14 cellular contexts compared by ENCODE assay signal in genomic region chr2:190488516-190489220, GRCh38. TPM values are rescaled to one million over a fixed set of nuclear protein-coding genes. Genes with fewer than 3 reads are reported as not detected.
DNase-seq lines count a peak whose midpoint lies in the region; ATAC-seq and TF ChIP-seq lines count a peak whose summit lies in the region.
"Had no signal": no experiment of that assay in that cellular context is flagged by ENCODE, and none has a peak within 500 bp of the region (broad histone marks: within the 10 kb centered on the region; RNA-seq: fewer than 3 reads in every experiment).

No MANE protein-coding gene starts in this region.

- H3K27ac ChIP-seq in mammary epithelial cell (ENCODE audit: insufficient read depth, low read depth, low read length), result no peak overlapping the region
- H3K27ac ChIP-seq: BLaER1 had no signal

- H3K79me2 ChIP-seq in mammary epithelial cell (ENCODE audit: insufficient read depth, low read length), result no peaks in the 10 kb centered on the region

- H3K36me3 Mint-ChIP-seq in activated T-helper 17 cell treated with anti-CD3 and anti-CD28 coated beads, Interleukin-2, amount 50 U/mL, for 72 hours (ENCODE audit: low read depth), result peaks cover 70% of the 10 kb centered on the region
- H3K36me3 Mint-ChIP-seq in memory B cell, result peaks cover 34% of the 10 kb centered on the region

- no TSS peak for BruUV-seq in mammary epithelial cell (replicated peaks; lab: Mats Ljungman, UMichigan)

- WGBS in mammary epithelial cell (ENCODE audit: low coverage, missing lambda C conversion rate), result 100% methylated on average over 6 of the region's 6 CpGs

- intact Hi-C loops in mammary epithelial cell (cut with micrococcal nuclease), result no loop called here

- peaks cover 8% of the 10 kb centered on the region for H3K9me3 Mint-ChIP-seq in activated T-helper 17 cell treated with anti-CD3 and anti-CD28 coated beads, Interleukin-2, amount 50 U/mL, for 72 hours
- H3K9me3 Mint-ChIP-seq in memory B cell, result peaks cover 4% of the 10 kb centered on the region

- H3K27me3 ChIP-seq in mammary epithelial cell (ENCODE audit: insufficient read depth, low read length), result no peaks in the 10 kb centered on the region
- H3K27me3 ChIP-seq: BLaER1 had no signal

- H3K4me2 ChIP-seq in mammary epithelial cell (ENCODE audit: insufficient read depth, low read depth, low read length), result no peak overlapping the region
- H3K4me2 ChIP-seq: BLaER1 had no signal

- H3K9me3 ChIP-seq in mammary epithelial cell (replicated peaks; ENCODE audit: insufficient read depth, low read length), result no peaks in the 10 kb centered on the region

- no peak overlapping the region for H3K4me3 Mint-ChIP-seq in activated T-helper 17 cell treated with anti-CD3 and anti-CD28 coated beads, Interleukin-2, amount 50 U/mL, for 72 hours
- H3K4me3 Mint-ChIP-seq in memory B cell, result no peak overlapping the region
- H3K4me3 Mint-ChIP-seq: H9 had no signal

- no peak overlapping the region for H3K4me3 ChIP-seq in mammary epithelial cell (replicated peaks in 1 of 3; ENCODE audit: insufficient read depth in 1 of 3, low read depth in 2 of 3, low read length in 3 of 3)
- H3K4me3 ChIP-seq: BLaER1 had no signal

- H3K4me1 ChIP-seq in mammary epithelial cell (ENCODE audit: insufficient read depth, low read length), result peaks cover 4% of the 10 kb centered on the region

- H3K27ac Mint-ChIP-seq in activated T-helper 17 cell treated with anti-CD3 and anti-CD28 coated beads, Interleukin-2, amount 50 U/mL, for 72 hours, result peak overlapping the region; percentile 46
- peak overlapping the region; percentile 13 for H3K27ac Mint-ChIP-seq in memory B cell

- H2AFZ ChIP-seq in mammary epithelial cell (ENCODE audit: low read depth, low read length), result no peak overlapping the region

- CTCF ChIA-PET in mammary epithelial cell (lab: Charles Lee; ENCODE audit: low non-redundant PET), result no interaction called here

- peaks cover 7% of the 10 kb centered on the region for H3K4me1 Mint-ChIP-seq in activated T-helper 17 cell treated with anti-CD3 and anti-CD28 coated beads, Interleukin-2, amount 50 U/mL, for 72 hours
- H3K4me1 Mint-ChIP-seq in memory B cell, result peaks cover 4% of the 10 kb centered on the region

- DNase-seq in D341Med (ENCODE audit: low spot score) (peak; percentile 62), NCI-H524 (lab: John Stamatoyannopoulos, UW) (peak; percentile 74 to 89), memory B cell (ENCODE audit: low spot score in 2 of 2) (no peak), GM10266 (ENCODE audit: extremely low spot score) (no peak), mammary epithelial cell (no peak)
- DNase-seq: 8988T, AML-193, DMS79, GOT3, H9 had no signal

- ATAC-seq in activated T-helper 17 cell treated with anti-CD3 and anti-CD28 coated beads, Interleukin-2, amount 50 U/mL, for 72 hours (replicated peaks), result no peak
- ATAC-seq in memory B cell (ENCODE audit: low read depth) (no peak), HG03432 (IDR thresholded peaks at IDR 0.05; ENCODE audit: unreplicated experiment) (no peak), HG02885 (IDR thresholded peaks at IDR 0.05; ENCODE audit: poor library complexity, unreplicated experiment) (no peak)

- no peaks in the 10 kb centered on the region for H4K20me1 ChIP-seq in mammary epithelial cell (ENCODE audit: insufficient read depth, low read length)
- H4K20me1 ChIP-seq: BLaER1 had no signal

- dilution Hi-C loops in mammary epithelial cell (cut with HindIII; ENCODE audit: low sequenced_read_pairs), result no loop called here

- TF ChIP-seq CTCF in GM10266 (IDR thresholded peaks at IDR 0.05; ENCODE audit: control insufficient read depth, insufficient read depth, low read depth, missing control alignments) (no peak), mammary epithelial cell (conservative IDR thresholded peaks at IDR 0.05 in 1 of 2, IDR thresholded peaks at IDR 0.05 in 1 of 2; ENCODE audit: extremely low read depth in 1 of 2, insufficient read depth in 1 of 2, low read depth in 1 of 2, low read length in 2 of 2) (no peak)

- H3K9ac ChIP-seq in mammary epithelial cell (ENCODE audit: insufficient read depth, low read length), result no peak overlapping the region
- H3K9ac ChIP-seq: BLaER1 had no signal

- no peaks in the 10 kb centered on the region for H3K27me3 Mint-ChIP-seq in activated T-helper 17 cell treated with anti-CD3 and anti-CD28 coated beads, Interleukin-2, amount 50 U/mL, for 72 hours
- no peaks in the 10 kb centered on the region for H3K27me3 Mint-ChIP-seq in memory B cell

- in situ Hi-C loops in mammary epithelial cell (cut with MboI; ENCODE audit: low sequenced_read_pairs in 2 of 2), result no loop called here

- H3K36me3 ChIP-seq in mammary epithelial cell (ENCODE audit: insufficient read depth, low read length), result peaks cover 2% of the 10 kb centered on the region

RNA-seq across cellular contexts. Expression of gene NEMP2, which starts 45.9 kb away (rescaled TPM):
- 10 to 100 TPM; 10.6 to 16.5 TPM for total RNA-seq in activated T-helper 17 cell treated with anti-CD3 and anti-CD28 coated beads, Interleukin-2, amount 50 U/mL, for 72 hours
- 1 to 10 TPM; 5.0 to 6.0 TPM for total RNA-seq in mammary epithelial cell
- 3.1 TPM for polyA plus RNA-seq in mammary epithelial cell
- polyA minus RNA-seq in mammary epithelial cell, result 11.3 TPM

Comparison
In these comparisons a context has a peak if more than half of its experiments do, and no peak if none do; other contexts are left out.
1. DNase-seq: peak in D341Med (single experiment) and NCI-H524 (2 of 2); none in memory B cell (0 of 2), GM10266 (single experiment) and mammary epithelial cell (single experiment).